1 cellular context compared by ENCODE assay signal in the genomic region with DNA sequence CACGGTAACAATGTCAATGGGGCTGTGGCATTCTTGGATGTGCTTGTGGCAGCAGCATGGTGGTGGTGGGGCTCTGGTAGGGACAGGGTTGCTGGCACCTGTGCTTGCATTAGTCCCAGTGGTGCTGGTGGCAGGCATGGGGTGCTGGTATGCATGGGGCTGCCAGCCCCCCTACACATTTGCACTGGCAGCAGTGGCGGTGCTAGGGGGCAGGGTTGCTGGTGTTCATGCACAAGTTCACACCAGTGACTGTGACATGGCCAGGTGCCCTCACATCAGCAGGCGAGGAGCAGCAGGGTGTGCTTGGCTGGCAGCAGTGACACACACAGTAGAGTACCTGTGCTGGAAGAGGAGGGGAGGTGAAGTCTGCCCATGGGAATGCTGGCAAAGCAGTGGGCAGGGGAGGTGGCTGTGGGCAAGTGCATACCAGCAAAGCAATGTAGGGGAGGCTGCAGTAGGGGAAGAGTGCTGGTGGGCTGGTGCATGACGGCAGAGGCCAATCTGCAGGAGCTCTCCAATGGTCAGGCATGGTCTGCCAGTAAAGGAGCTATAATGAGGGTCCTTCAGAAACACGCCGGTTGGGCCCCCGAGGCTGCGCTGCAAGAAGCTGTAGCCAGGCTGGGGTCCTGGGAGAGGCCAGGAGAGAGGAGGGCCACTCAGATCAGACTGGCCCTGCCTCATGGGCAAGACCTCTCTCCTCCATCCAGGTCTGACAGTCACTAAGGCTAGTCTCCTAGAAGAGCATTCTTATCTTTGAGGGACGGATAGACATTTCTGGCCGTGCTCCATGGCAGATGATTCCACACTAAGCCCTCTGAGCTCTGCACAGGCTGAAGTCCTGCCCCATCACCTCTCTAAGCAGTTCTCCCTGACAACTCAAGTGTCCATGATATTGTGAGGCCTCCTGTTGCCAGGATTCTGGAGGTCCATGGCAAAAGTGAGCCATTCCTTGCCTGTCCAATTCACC.
TF ChIP-seq lines count a peak whose summit lies in the region.

No MANE protein-coding gene starts in this region.

TF ChIP-seq in K562, 482 proteins besides CTCF, POLR2A, EP300 and RAD21 (continued from another document):
- TF ChIP-seq, protein P1, sequence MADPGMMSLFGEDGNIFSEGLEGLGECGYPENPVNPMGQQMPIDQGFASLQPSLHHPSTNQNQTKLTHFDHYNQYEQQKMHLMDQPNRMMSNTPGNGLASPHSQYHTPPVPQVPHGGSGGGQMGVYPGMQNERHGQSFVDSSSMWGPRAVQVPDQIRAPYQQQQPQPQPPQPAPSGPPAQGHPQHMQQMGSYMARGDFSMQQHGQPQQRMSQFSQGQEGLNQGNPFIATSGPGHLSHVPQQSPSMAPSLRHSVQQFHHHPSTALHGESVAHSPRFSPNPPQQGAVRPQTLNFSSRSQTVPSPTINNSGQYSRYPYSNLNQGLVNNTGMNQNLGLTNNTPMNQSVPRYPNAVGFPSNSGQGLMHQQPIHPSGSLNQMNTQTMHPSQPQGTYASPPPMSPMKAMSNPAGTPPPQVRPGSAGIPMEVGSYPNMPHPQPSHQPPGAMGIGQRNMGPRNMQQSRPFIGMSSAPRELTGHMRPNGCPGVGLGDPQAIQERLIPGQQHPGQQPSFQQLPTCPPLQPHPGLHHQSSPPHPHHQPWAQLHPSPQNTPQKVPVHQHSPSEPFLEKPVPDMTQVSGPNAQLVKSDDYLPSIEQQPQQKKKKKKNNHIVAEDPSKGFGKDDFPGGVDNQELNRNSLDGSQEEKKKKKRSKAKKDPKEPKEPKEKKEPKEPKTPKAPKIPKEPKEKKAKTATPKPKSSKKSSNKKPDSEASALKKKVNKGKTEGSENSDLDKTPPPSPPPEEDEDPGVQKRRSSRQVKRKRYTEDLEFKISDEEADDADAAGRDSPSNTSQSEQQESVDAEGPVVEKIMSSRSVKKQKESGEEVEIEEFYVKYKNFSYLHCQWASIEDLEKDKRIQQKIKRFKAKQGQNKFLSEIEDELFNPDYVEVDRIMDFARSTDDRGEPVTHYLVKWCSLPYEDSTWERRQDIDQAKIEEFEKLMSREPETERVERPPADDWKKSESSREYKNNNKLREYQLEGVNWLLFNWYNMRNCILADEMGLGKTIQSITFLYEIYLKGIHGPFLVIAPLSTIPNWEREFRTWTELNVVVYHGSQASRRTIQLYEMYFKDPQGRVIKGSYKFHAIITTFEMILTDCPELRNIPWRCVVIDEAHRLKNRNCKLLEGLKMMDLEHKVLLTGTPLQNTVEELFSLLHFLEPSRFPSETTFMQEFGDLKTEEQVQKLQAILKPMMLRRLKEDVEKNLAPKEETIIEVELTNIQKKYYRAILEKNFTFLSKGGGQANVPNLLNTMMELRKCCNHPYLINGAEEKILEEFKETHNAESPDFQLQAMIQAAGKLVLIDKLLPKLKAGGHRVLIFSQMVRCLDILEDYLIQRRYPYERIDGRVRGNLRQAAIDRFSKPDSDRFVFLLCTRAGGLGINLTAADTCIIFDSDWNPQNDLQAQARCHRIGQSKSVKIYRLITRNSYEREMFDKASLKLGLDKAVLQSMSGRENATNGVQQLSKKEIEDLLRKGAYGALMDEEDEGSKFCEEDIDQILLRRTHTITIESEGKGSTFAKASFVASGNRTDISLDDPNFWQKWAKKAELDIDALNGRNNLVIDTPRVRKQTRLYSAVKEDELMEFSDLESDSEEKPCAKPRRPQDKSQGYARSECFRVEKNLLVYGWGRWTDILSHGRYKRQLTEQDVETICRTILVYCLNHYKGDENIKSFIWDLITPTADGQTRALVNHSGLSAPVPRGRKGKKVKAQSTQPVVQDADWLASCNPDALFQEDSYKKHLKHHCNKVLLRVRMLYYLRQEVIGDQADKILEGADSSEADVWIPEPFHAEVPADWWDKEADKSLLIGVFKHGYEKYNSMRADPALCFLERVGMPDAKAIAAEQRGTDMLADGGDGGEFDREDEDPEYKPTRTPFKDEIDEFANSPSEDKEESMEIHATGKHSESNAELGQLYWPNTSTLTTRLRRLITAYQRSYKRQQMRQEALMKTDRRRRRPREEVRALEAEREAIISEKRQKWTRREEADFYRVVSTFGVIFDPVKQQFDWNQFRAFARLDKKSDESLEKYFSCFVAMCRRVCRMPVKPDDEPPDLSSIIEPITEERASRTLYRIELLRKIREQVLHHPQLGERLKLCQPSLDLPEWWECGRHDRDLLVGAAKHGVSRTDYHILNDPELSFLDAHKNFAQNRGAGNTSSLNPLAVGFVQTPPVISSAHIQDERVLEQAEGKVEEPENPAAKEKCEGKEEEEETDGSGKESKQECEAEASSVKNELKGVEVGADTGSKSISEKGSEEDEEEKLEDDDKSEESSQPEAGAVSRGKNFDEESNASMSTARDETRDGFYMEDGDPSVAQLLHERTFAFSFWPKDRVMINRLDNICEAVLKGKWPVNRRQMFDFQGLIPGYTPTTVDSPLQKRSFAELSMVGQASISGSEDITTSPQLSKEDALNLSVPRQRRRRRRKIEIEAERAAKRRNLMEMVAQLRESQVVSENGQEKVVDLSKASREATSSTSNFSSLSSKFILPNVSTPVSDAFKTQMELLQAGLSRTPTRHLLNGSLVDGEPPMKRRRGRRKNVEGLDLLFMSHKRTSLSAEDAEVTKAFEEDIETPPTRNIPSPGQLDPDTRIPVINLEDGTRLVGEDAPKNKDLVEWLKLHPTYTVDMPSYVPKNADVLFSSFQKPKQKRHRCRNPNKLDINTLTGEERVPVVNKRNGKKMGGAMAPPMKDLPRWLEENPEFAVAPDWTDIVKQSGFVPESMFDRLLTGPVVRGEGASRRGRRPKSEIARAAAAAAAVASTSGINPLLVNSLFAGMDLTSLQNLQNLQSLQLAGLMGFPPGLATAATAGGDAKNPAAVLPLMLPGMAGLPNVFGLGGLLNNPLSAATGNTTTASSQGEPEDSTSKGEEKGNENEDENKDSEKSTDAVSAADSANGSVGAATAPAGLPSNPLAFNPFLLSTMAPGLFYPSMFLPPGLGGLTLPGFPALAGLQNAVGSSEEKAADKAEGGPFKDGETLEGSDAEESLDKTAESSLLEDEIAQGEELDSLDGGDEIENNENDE (IDR thresholded peaks at IDR 0.05; ENCODE audit: low read depth, low read length): no peak
- TF ChIP-seq CBFA2T2 (conservative IDR thresholded peaks at IDR 0.05) (0 out of 2 replicates have a peak, but pooled peaks have one; percentile 11), MAFF (IDR thresholded peaks at IDR 0.05; ENCODE audit: low read length) (0 out of 2 replicates have a peak, but pooled peaks have one; percentile 46), CHD1 (IDR thresholded peaks at IDR 0.05; ENCODE audit: low read length) (no peak), GABPB2 (CRISPR knock-in tag; conservative IDR thresholded peaks at IDR 0.05) (no peak), TCF3 (CRISPR knock-in tag; IDR thresholded peaks at IDR 0.05) (peak; percentile 70), JUND (IDR thresholded peaks at IDR 0.05; ENCODE audit: borderline replicate concordance, low read depth, low read length) (peak; percentile 14; the same call in 1 of the 2 replicates), JUND (tag; IDR thresholded peaks at IDR 0.05; ENCODE audit: borderline replicate concordance, low read depth, low read length) (no peak; the same call in 2 of the 3 replicates)
- TF ChIP-seq, protein P2, sequence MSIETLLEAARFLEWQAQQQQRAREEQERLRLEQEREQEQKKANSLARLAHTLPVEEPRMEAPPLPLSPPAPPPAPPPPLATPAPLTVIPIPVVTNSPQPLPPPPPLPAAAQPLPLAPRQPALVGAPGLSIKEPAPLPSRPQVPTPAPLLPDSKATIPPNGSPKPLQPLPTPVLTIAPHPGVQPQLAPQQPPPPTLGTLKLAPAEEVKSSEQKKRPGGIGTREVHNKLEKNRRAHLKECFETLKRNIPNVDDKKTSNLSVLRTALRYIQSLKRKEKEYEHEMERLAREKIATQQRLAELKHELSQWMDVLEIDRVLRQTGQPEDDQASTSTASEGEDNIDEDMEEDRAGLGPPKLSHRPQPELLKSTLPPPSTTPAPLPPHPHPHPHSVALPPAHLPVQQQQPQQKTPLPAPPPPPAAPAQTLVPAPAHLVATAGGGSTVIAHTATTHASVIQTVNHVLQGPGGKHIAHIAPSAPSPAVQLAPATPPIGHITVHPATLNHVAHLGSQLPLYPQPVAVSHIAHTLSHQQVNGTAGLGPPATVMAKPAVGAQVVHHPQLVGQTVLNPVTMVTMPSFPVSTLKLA (conservative IDR thresholded peaks at IDR 0.05): no peak
- TF ChIP-seq, protein P3, sequence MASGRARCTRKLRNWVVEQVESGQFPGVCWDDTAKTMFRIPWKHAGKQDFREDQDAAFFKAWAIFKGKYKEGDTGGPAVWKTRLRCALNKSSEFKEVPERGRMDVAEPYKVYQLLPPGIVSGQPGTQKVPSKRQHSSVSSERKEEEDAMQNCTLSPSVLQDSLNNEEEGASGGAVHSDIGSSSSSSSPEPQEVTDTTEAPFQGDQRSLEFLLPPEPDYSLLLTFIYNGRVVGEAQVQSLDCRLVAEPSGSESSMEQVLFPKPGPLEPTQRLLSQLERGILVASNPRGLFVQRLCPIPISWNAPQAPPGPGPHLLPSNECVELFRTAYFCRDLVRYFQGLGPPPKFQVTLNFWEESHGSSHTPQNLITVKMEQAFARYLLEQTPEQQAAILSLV (tag; IDR thresholded peaks at IDR 0.05): no peak
- TF ChIP-seq, protein P4, sequence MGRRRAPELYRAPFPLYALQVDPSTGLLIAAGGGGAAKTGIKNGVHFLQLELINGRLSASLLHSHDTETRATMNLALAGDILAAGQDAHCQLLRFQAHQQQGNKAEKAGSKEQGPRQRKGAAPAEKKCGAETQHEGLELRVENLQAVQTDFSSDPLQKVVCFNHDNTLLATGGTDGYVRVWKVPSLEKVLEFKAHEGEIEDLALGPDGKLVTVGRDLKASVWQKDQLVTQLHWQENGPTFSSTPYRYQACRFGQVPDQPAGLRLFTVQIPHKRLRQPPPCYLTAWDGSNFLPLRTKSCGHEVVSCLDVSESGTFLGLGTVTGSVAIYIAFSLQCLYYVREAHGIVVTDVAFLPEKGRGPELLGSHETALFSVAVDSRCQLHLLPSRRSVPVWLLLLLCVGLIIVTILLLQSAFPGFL (CRISPR knock-in tag; IDR thresholded peaks at IDR 0.05): no peak
- TF ChIP-seq, protein P5, sequence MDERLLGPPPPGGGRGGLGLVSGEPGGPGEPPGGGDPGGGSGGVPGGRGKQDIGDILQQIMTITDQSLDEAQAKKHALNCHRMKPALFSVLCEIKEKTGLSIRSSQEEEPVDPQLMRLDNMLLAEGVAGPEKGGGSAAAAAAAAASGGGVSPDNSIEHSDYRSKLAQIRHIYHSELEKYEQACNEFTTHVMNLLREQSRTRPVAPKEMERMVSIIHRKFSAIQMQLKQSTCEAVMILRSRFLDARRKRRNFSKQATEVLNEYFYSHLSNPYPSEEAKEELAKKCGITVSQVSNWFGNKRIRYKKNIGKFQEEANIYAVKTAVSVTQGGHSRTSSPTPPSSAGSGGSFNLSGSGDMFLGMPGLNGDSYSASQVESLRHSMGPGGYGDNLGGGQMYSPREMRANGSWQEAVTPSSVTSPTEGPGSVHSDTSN (CRISPR knock-in tag; IDR thresholded peaks at IDR 0.05; ENCODE audit: low read depth): no peak
- TF ChIP-seq, protein P5 (tag; conservative IDR thresholded peaks at IDR 0.05; ENCODE audit: low read depth): peak; percentile 47
